In the genomic region with DNA sequence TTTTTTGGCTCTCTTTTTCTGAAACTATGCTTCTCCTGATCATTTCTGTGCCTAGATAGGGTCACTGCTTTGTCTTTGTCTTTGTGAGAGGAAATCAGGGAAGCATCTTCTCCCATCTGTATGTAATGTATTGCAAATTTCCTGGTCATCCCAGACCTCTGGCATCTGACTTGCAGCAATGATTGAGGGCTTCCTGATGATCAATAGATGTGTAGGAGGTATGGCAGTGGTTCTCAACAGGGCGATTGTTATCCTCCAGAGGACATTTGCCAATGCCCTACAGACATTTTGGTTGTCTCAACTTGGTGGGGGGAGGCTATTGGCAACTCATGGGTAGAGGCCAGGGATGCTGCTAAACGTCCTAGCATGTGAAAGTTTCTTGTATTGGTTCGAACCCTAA, we compare ENCODE assay signal across 19 cellular contexts.
A peak's percentile ranks its signal among the peaks of the same experiment; 100 is the strongest.
DNase-seq lines count a peak whose midpoint lies in the region; ATAC-seq, FAIRE-seq and TF ChIP-seq lines count a peak whose summit lies in the region.
"Had no signal": no experiment of that assay in that cellular context is flagged by ENCODE, and none has a peak within 500 bp of the region (broad histone marks: within the 10 kb centered on the region; RNA-seq: fewer than 3 reads in every experiment).

No MANE protein-coding gene starts in this region.

- H3K9ac ChIP-seq in GM23248 (no peak overlapping the region), K562 (ENCODE audit: insufficient read depth in 1 of 2, low read depth in 2 of 2, low read length in 2 of 2) (no peak overlapping the region), smooth muscle cell (ENCODE audit: low read depth) (no peak overlapping the region)

- FAIRE-seq in K562 (lab: Jason Lieb, UNC), result no peak

- no peaks in the 10 kb centered on the region for H4K20me1 ChIP-seq in GM23248 (ENCODE audit: insufficient read depth)
- no peaks in the 10 kb centered on the region for H4K20me1 ChIP-seq in K562 (replicated peaks; ENCODE audit: control insufficient read depth, insufficient read depth, low read length)
- H4K20me1 ChIP-seq in smooth muscle cell (ENCODE audit: low read depth), result peaks cover 14% of the 10 kb centered on the region

- WGBS in GM23248 (ENCODE audit: low coverage in 1 of 2, low lambda C conversion rate in 2 of 2, missing lambda C conversion rate in 2 of 2), 2 experiments, result 44 to 49% methylated on average over 3 of the region's 3 CpGs
- 2% methylated on average over 3 of the region's 3 CpGs for WGBS in K562 (ENCODE audit: insufficient coverage, low coverage, missing lambda C conversion rate)
- 70 to 79% (median 76%) methylated on average over 3 of the region's 3 CpGs for WGBS in spleen, 5 donors
- whole genome bisulfite sequencing in smooth muscle cell (ENCODE audit: low lambda C conversion rate), result 96% methylated on average over 3 of the region's 3 CpGs

- H3K27ac ChIP-seq in GM23248 (peak overlapping the region; percentile 83), K562 (ENCODE audit: extremely low read depth, low read depth, low read length) (no peak overlapping the region), layer of hippocampus (ENCODE audit: low read depth, low read length) (peak overlapping the region; percentile 88), spleen (peak overlapping the region in 7 of 8 donors; percentile 45 to 81 (median 75)), smooth muscle cell (ENCODE audit: low read depth) (no peak overlapping the region)
- H3K27ac ChIP-seq: HL-60 had no signal

- H3K27me3 ChIP-seq in GM23248 (replicated peaks; ENCODE audit: insufficient read depth) (no peaks in the 10 kb centered on the region), K562 (ENCODE audit: control insufficient read depth in 2 of 2, insufficient read depth in 2 of 2, low read length in 2 of 2) (peaks cover 11 to 19% of the 10 kb centered on the region in 2 experiments; a peak in 4 of 5 replicates), layer of hippocampus (ENCODE audit: control insufficient read depth, insufficient read depth, low read length) (no peaks in the 10 kb centered on the region), spleen (replicated peaks in 1 of 7) (no peaks in the 10 kb centered on the region), smooth muscle cell (ENCODE audit: low read depth) (no peaks in the 10 kb centered on the region)

- no peaks in the 10 kb centered on the region for H3K9me3 ChIP-seq in GM23248 (ENCODE audit: low read depth)
- H3K9me3 ChIP-seq in K562 (replicated peaks; ENCODE audit: control insufficient read depth, insufficient read depth, low read depth, low read length), result no peaks in the 10 kb centered on the region
- no peaks in the 10 kb centered on the region for H3K9me3 ChIP-seq in spleen
- H3K9me3 ChIP-seq in smooth muscle cell (replicated peaks; ENCODE audit: low read depth), result no peaks in the 10 kb centered on the region

- H3K4me3 ChIP-seq in GM23248, result no peak overlapping the region
- no peak overlapping the region for H3K4me3 ChIP-seq in K562
- no peak overlapping the region for H3K4me3 ChIP-seq in spleen
- H3K4me3 ChIP-seq in smooth muscle cell, result no peak overlapping the region

- CTCF ChIA-PET in K562 (lab: Yijun Ruan, JAX; ENCODE audit: low intra/inter-chr PET ratio), result no interaction called here

- H3K36me3 ChIP-seq in GM23248 (ENCODE audit: low read depth) (no peaks in the 10 kb centered on the region), K562 (ENCODE audit: control insufficient read depth, insufficient read depth, low read length) (no peaks in the 10 kb centered on the region), spleen (peaks cover 0 to 14% (median 0%) of the 10 kb centered on the region in 6 donors), smooth muscle cell (ENCODE audit: low read depth) (no peaks in the 10 kb centered on the region)

- no peaks in the 10 kb centered on the region for H3K9me2 ChIP-seq in GM23248 (ENCODE audit: insufficient read depth)

- H3K79me2 ChIP-seq in GM23248 (ENCODE audit: insufficient read depth) (no peaks in the 10 kb centered on the region), K562 (ENCODE audit: control insufficient read depth, insufficient read depth, low read length) (no peaks in the 10 kb centered on the region), smooth muscle cell (ENCODE audit: low read depth) (peaks cover 11% of the 10 kb centered on the region)

- no peak for TF ChIP-seq EP300 in K562 (IDR thresholded peaks at IDR 0.05; ENCODE audit: low read length)

- intact Hi-C loops in K562 (cut with micrococcal nuclease) (no loop called here), spleen (cut with DNase I; ENCODE audit: low total_unique reads) (no loop called here)

- ATAC-seq in K562, result no peak
- ATAC-seq in HG03095 (IDR thresholded peaks at IDR 0.05; ENCODE audit: unreplicated experiment), result no peak
- ATAC-seq: esophagus mucosa, Panc1 had no signal

- POLR2A ChIA-PET in K562 (lab: Yijun Ruan, JAX), result no interaction called here

- TF ChIP-seq CTCF in K562 (IDR thresholded peaks at IDR 0.05 in 2 of 3, conservative IDR thresholded peaks at IDR 0.05 in 1 of 3; ENCODE audit: insufficient read depth in 2 of 3, low read depth in 1 of 3, low read length in 3 of 3) (no peak), spleen (IDR thresholded peaks at IDR 0.05 in 8 of 11, conservative IDR thresholded peaks at IDR 0.05 in 3 of 11) (no peak), smooth muscle cell (IDR thresholded peaks at IDR 0.05; ENCODE audit: borderline replicate concordance, insufficient read depth, poor library complexity, severe bottlenecking) (no peak)

- DNase-seq in GM23248, result no peak
- no peak for DNase-seq in K562 (ENCODE audit: extremely low read depth in 1 of 4, low spot score in 3 of 4)
- DNase-seq in spleen, result no peak
- no peak for DNase-seq in smooth muscle cell (lab: John Stamatoyannopoulos, UW; ENCODE audit: unreplicated experiment)
- no peak for DNase-seq in OCI-M1 (lab: John Stamatoyannopoulos, UW)
- no peak for DNase-seq in DMS153 (lab: John Stamatoyannopoulos, UW)
- DNase-seq: activated CD4-positive, alpha-beta T cell treated with anti-CD3 and anti-CD28 coated beads, Interleukin-2, amount 50 U/mL, for 48 hours; amniotic stem cell; Calu3; hippocampal formation; KG1; NCI-H1105; NCI-H748 treated with DMSO at 0.1 percent for 48 hours; stimulated activated CD4-positive, alpha-beta T cell treated with anti-CD3 and anti-CD28 coated beads, Interleukin-15, amount 100 ng/mL, for 24 hours had no signal

- TF ChIP-seq RAD21 in K562 (CRISPR knock-in tag; conservative IDR thresholded peaks at IDR 0.05 in 1 of 2, IDR thresholded peaks at IDR 0.05 in 1 of 2), result no peak

- H3K4me2 ChIP-seq in GM23248 (ENCODE audit: unreplicated experiment), result no peak overlapping the region
- H3K4me2 ChIP-seq in K562 (ENCODE audit: insufficient read depth, low read length), result 0 out of 2 replicates have a peak overlapping the region, but pooled peaks have one; percentile 1
- H3K4me2 ChIP-seq in smooth muscle cell, result no peak overlapping the region

- H2AFZ ChIP-seq in GM23248 (peak overlapping the region; percentile 75), K562 (ENCODE audit: low read depth, low read length) (no peak overlapping the region), smooth muscle cell (ENCODE audit: low read depth) (no peak overlapping the region)

- H3K4me1 ChIP-seq in GM23248 (ENCODE audit: insufficient read depth), result peaks cover 38% of the 10 kb centered on the region
- H3K4me1 ChIP-seq in K562 (replicated peaks in 1 of 2; ENCODE audit: control insufficient read depth in 2 of 2, insufficient read depth in 2 of 2, low read length in 2 of 2), result no peaks in the 10 kb centered on the region
- H3K4me1 ChIP-seq in spleen, result peaks cover 18 to 56% (median 44%) of the 10 kb centered on the region in 6 donors
- peaks cover 23% of the 10 kb centered on the region for H3K4me1 ChIP-seq in smooth muscle cell (ENCODE audit: low read depth)

- no TSS peak for BruUV-seq in K562 (replicated peaks; lab: Mats Ljungman, UMichigan)

- no peak for TF ChIP-seq POLR2A in K562 (conservative IDR thresholded peaks at IDR 0.05)
- no peak for TF ChIP-seq POLR2A in spleen (IDR thresholded peaks at IDR 0.05)

- H3F3A ChIP-seq in GM23248 (ENCODE audit: insufficient read depth) (peaks cover 27% of the 10 kb centered on the region), smooth muscle cell (ENCODE audit: low read depth) (peaks cover 3% of the 10 kb centered on the region)

- no peaks in the 10 kb centered on the region for H3K9me1 ChIP-seq in K562 (ENCODE audit: control insufficient read depth, insufficient read depth, low read length)

- in situ Hi-C loops in GM23248 (cut with MboI), result no loop called here
- in situ Hi-C loops in K562 (cut with MboI), result no loop called here

TF ChIP-seq in K562, 482 proteins besides CTCF, POLR2A, EP300 and RAD21 (continues in another document):
- TF ChIP-seq PTBP1 (IDR thresholded peaks at IDR 0.05; ENCODE audit: low read depth, low read length) (no peak), RAD51 (IDR thresholded peaks at IDR 0.05; ENCODE audit: borderline replicate concordance, low read depth) (no peak), ZNF146 (CRISPR knock-in tag; IDR thresholded peaks at IDR 0.05; ENCODE audit: unreplicated experiment) (no peak), SUPT5H (IDR thresholded peaks at IDR 0.05) (no peak)
- TF ChIP-seq, protein P1, sequence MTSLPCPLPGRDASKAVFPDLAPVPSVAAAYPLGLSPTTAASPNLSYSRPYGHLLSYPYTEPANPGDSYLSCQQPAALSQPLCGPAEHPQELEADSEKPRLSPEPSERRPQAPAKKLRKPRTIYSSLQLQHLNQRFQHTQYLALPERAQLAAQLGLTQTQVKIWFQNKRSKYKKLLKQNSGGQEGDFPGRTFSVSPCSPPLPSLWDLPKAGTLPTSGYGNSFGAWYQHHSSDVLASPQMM (CRISPR knock-in tag; IDR thresholded peaks at IDR 0.05), result no peak
- TF ChIP-seq, protein P2, sequence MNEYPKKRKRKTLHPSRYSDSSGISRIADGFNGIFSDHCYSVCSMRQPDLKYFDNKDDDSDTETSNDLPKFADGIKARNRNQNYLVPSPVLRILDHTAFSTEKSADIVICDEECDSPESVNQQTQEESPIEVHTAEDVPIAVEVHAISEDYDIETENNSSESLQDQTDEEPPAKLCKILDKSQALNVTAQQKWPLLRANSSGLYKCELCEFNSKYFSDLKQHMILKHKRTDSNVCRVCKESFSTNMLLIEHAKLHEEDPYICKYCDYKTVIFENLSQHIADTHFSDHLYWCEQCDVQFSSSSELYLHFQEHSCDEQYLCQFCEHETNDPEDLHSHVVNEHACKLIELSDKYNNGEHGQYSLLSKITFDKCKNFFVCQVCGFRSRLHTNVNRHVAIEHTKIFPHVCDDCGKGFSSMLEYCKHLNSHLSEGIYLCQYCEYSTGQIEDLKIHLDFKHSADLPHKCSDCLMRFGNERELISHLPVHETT (CRISPR knock-in tag; conservative IDR thresholded peaks at IDR 0.05 in 1 of 2, IDR thresholded peaks at IDR 0.05 in 1 of 2), result no peak
- TF ChIP-seq, protein P3, sequence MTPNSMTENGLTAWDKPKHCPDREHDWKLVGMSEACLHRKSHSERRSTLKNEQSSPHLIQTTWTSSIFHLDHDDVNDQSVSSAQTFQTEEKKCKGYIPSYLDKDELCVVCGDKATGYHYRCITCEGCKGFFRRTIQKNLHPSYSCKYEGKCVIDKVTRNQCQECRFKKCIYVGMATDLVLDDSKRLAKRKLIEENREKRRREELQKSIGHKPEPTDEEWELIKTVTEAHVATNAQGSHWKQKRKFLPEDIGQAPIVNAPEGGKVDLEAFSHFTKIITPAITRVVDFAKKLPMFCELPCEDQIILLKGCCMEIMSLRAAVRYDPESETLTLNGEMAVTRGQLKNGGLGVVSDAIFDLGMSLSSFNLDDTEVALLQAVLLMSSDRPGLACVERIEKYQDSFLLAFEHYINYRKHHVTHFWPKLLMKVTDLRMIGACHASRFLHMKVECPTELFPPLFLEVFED (CRISPR knock-in tag; conservative IDR thresholded peaks at IDR 0.05), result no peak

Comparison
In these comparisons a context has a peak if more than half of its experiments do, and no peak if none do; other contexts are left out.
1. H3K27ac ChIP-seq: peak in GM23248 (single experiment), layer of hippocampus (single experiment) and spleen (7 of 8); none in K562 (single experiment) and smooth muscle cell (single experiment).